ENCODE assay signal across 10 cellular contexts in the genomic region with DNA sequence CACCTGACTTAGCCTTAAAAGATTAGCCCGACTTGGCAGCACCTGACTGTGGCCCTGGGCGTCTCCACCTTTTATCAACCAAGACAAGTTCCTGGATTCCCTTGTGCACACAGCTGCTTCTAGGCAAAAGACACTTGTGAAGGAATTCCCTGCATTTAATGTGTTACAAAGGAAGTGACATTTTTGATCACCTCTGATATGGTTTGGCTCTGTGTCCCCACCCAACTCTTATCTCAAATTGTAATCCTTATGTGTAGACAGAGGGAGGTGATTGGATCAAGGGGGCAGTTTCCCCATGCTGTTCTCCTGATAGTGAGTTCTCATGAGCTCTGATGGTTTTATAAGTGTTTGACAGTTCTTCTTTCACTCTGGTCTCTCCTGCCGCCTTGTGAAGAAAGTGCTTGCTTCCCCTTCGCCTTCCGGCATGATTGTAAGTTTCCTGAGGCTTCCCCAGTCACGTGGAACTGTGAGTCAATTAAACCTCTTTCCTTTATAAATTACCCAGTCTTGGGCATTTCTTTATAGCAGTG. TPM values are rescaled to one million over a fixed set of nuclear protein-coding genes. Genes with fewer than 3 reads are reported as not detected.
DNase-seq lines count a peak whose midpoint lies in the region; ATAC-seq, FAIRE-seq and TF ChIP-seq lines count a peak whose summit lies in the region.
"Had no signal": no experiment of that assay in that cellular context is flagged by ENCODE, and none has a peak within 500 bp of the region (broad histone marks: within the 10 kb centered on the region; RNA-seq: fewer than 3 reads in every experiment).

No MANE protein-coding gene starts in this region.

- no peak overlapping the region for H2AK5ac ChIP-seq in mesenchymal stem cell (ENCODE audit: low read length, severe bottlenecking)

- peak overlapping the region; percentile 78 for H3K27ac Mint-ChIP-seq in stimulated activated naive CD8-positive, alpha-beta T cell treated with anti-CD3 and anti-CD28 coated beads, Interleukin-15, Interleukin-2, amounts not matched to agents 100 ng/mL and 50 ng/mL, for 24 hours

- H3K9ac ChIP-seq in keratinocyte (ENCODE audit: control insufficient read depth, extremely low read depth, insufficient read depth, low read length) (no peak overlapping the region), mesenchymal stem cell (ENCODE audit: low read length) (no peak overlapping the region)

- no peak overlapping the region for H3K18ac ChIP-seq in mesenchymal stem cell (ENCODE audit: low read depth in 1 of 2, low read length in 2 of 2)

- DNase-seq in stimulated activated naive CD8-positive, alpha-beta T cell treated with anti-CD3 and anti-CD28 coated beads, Interleukin-15, Interleukin-2, amounts not matched to agents 100 U/mL and 50 U/mL, for 24 hours: no peak
- DNase-seq in UCSD-AML1 (lab: John Stamatoyannopoulos, UW; ENCODE audit: unreplicated experiment): peak; percentile 48
- no peak for DNase-seq in keratinocyte (ENCODE audit: low read depth, low spot score)
- no peak for DNase-seq in GM03348 (ENCODE audit: low spot score)
- no peak for DNase-seq in NCI-H2196 treated with DMSO at 0.1 percent for 48 hours (lab: John Stamatoyannopoulos, UW; ENCODE audit: unreplicated experiment)
- DNase-seq in mesenchymal stem cell: no peak
- DNase-seq: NCI-H1417 had no signal

- peaks cover 2% of the 10 kb centered on the region for H3K79me2 ChIP-seq in keratinocyte (ENCODE audit: control insufficient read depth, insufficient read depth, low read length)

- H3K4me3 ChIP-seq in keratinocyte (ENCODE audit: control insufficient read depth in 2 of 3, extremely low read depth in 1 of 3, insufficient read depth in 2 of 3, low read depth in 1 of 3, low read length in 3 of 3) (no peak overlapping the region), mesenchymal stem cell (ENCODE audit: insufficient read depth in 1 of 2, low read depth in 1 of 2, low read length in 2 of 2) (no peak overlapping the region)
- H3K4me3 ChIP-seq: SJSA1 had no signal

- no peak overlapping the region for H3K4ac ChIP-seq in mesenchymal stem cell (ENCODE audit: low read depth in 1 of 2, low read length in 2 of 2)

- H3K9me3 Mint-ChIP-seq in stimulated activated naive CD8-positive, alpha-beta T cell treated with anti-CD3 and anti-CD28 coated beads, Interleukin-15, Interleukin-2, amounts not matched to agents 100 ng/mL and 50 ng/mL, for 24 hours: peaks cover 11% of the 10 kb centered on the region

- WGBS in mesenchymal stem cell: 92% methylated on average over 5 of the region's 6 CpGs

- H3K79me1 ChIP-seq in mesenchymal stem cell (replicated peaks; ENCODE audit: low read length, poor library complexity, severe bottlenecking): no peaks in the 10 kb centered on the region

- H2BK5ac ChIP-seq in mesenchymal stem cell (ENCODE audit: low read depth, low read length, poor library complexity, severe bottlenecking): no peak overlapping the region

- no peak overlapping the region for H2BK120ac ChIP-seq in mesenchymal stem cell (ENCODE audit: low read depth, low read length)

- H3K4me1 Mint-ChIP-seq in stimulated activated naive CD8-positive, alpha-beta T cell treated with anti-CD3 and anti-CD28 coated beads, Interleukin-15, Interleukin-2, amounts not matched to agents 100 ng/mL and 50 ng/mL, for 24 hours (ENCODE audit: low read depth): peaks cover 68% of the 10 kb centered on the region

- peaks cover 16% of the 10 kb centered on the region for H3K36me3 Mint-ChIP-seq in stimulated activated naive CD8-positive, alpha-beta T cell treated with anti-CD3 and anti-CD28 coated beads, Interleukin-15, Interleukin-2, amounts not matched to agents 100 ng/mL and 50 ng/mL, for 24 hours (ENCODE audit: low read depth)

- no peak overlapping the region for H4K91ac ChIP-seq in mesenchymal stem cell (ENCODE audit: low read length)

- H4K8ac ChIP-seq in mesenchymal stem cell (ENCODE audit: low read length): no peak overlapping the region

- H3K36me3 ChIP-seq in keratinocyte (ENCODE audit: control insufficient read depth in 2 of 2, extremely low read depth in 1 of 2, insufficient read depth in 2 of 2, low read length in 2 of 2): no peaks in the 10 kb centered on the region
- peaks cover 0 to 3% of the 10 kb centered on the region in 2 experiments for H3K36me3 ChIP-seq in mesenchymal stem cell (ENCODE audit: control insufficient read depth in 1 of 2, insufficient read depth in 2 of 2, low read depth in 1 of 2, low read length in 2 of 2)

- peak overlapping the region; percentile 51 for H2AFZ ChIP-seq in keratinocyte (ENCODE audit: control insufficient read depth, low read length)
- no peak overlapping the region for H2AFZ ChIP-seq in mesenchymal stem cell (ENCODE audit: low read depth, low read length)

- no peak overlapping the region for H2BK12ac ChIP-seq in mesenchymal stem cell (ENCODE audit: low read length in 2 of 2)

- H3K27me3 ChIP-seq in keratinocyte (ENCODE audit: control insufficient read depth, extremely low read depth, insufficient read depth, low read length): no peaks in the 10 kb centered on the region
- H3K27me3 ChIP-seq in mesenchymal stem cell (ENCODE audit: control insufficient read depth in 1 of 2, insufficient read depth in 1 of 2, low read length in 2 of 2): no peaks in the 10 kb centered on the region
- H3K27me3 ChIP-seq: SJSA1 had no signal

- no peak overlapping the region for H3K23ac ChIP-seq in mesenchymal stem cell (ENCODE audit: low read length in 2 of 2)

- FAIRE-seq in keratinocyte (lab: Jason Lieb, UNC): no peak

- no peak for ATAC-seq in stimulated activated naive CD8-positive, alpha-beta T cell treated with anti-CD3 and anti-CD28 coated beads, Interleukin-15, Interleukin-2, amounts not matched to agents 100 U/mL and 50 U/mL, for 24 hours
- no peak for ATAC-seq in HG02938 (IDR thresholded peaks at IDR 0.05; ENCODE audit: unreplicated experiment)

- H3K4me3 Mint-ChIP-seq in stimulated activated naive CD8-positive, alpha-beta T cell treated with anti-CD3 and anti-CD28 coated beads, Interleukin-15, Interleukin-2, amounts not matched to agents 100 ng/mL and 50 ng/mL, for 24 hours: peak overlapping the region; percentile 22

- H3K9me1 ChIP-seq in keratinocyte (ENCODE audit: control insufficient read depth, extremely low read depth, insufficient read depth, low read length): no peaks in the 10 kb centered on the region

- H3K14ac ChIP-seq in mesenchymal stem cell (ENCODE audit: low read length in 2 of 2): no peak overlapping the region

- H3K4me2 ChIP-seq in keratinocyte (ENCODE audit: control insufficient read depth, extremely low read depth, insufficient read depth, low read depth, low read length): no peak overlapping the region
- H3K4me2 ChIP-seq in mesenchymal stem cell (ENCODE audit: low read length, poor library complexity, severe bottlenecking): no peak overlapping the region

- no peaks in the 10 kb centered on the region for H4K20me1 ChIP-seq in keratinocyte (ENCODE audit: control insufficient read depth, extremely low read depth, insufficient read depth, low read length)

- no peaks in the 10 kb centered on the region for H3K27me3 Mint-ChIP-seq in stimulated activated naive CD8-positive, alpha-beta T cell treated with anti-CD3 and anti-CD28 coated beads, Interleukin-15, Interleukin-2, amounts not matched to agents 100 ng/mL and 50 ng/mL, for 24 hours

- dilution Hi-C loops in keratinocyte (cut with MboI; ENCODE audit: extremely low pct_ligation_motif_present, low sequenced_read_pairs): no loop called here

- H3K9me3 ChIP-seq in keratinocyte (ENCODE audit: control insufficient read depth, low read depth, low read length): peaks cover 2% of the 10 kb centered on the region
- peaks cover 4% of the 10 kb centered on the region for H3K9me3 ChIP-seq in mesenchymal stem cell (ENCODE audit: control insufficient read depth, low read length)
- H3K9me3 ChIP-seq: SJSA1 had no signal

- H2BK15ac ChIP-seq in mesenchymal stem cell (ENCODE audit: low read depth, poor library complexity, severe bottlenecking): no peak overlapping the region

- no peak overlapping the region for H3K27ac ChIP-seq in keratinocyte (ENCODE audit: control insufficient read depth, insufficient read depth, low read length)
- no peak overlapping the region for H3K27ac ChIP-seq in mesenchymal stem cell (ENCODE audit: low read length, poor library complexity, severe bottlenecking)
- H3K27ac ChIP-seq: SJSA1 had no signal

- peaks cover 35% of the 10 kb centered on the region for H3K4me1 ChIP-seq in keratinocyte (ENCODE audit: control insufficient read depth, extremely low read depth, insufficient read depth, low read length)
- H3K4me1 ChIP-seq in mesenchymal stem cell (ENCODE audit: control insufficient read depth, insufficient read depth, low read depth, low read length): peaks cover 4% of the 10 kb centered on the region

- no peak for TF ChIP-seq CTCF in keratinocyte (optimal IDR thresholded peaks at IDR 0.05 in 1 of 3, IDR thresholded peaks at IDR 0.05 in 1 of 3, conservative IDR thresholded peaks at IDR 0.05 in 1 of 3; ENCODE audit: extremely low read depth in 1 of 3, insufficient read depth in 2 of 3, low read length in 3 of 3)

RNA-seq across cellular contexts. Expression of a gene that starts 2.6 kb away (rescaled TPM):
- 13.8 to 18.5 TPM (median 15.3 TPM) in 3 replicates for polyA plus RNA-seq in keratinocyte
- 9.6 TPM for polyA plus RNA-seq in keratinocyte (2011; ENCODE audit: low read depth)
- polyA plus RNA-seq in keratinocyte (2011; cell fraction: cytosol; rRNA removed): 9.2 and 14.1 TPM in 2 replicates
- 25.6 and 27.1 TPM in 2 replicates for polyA plus RNA-seq in keratinocyte (2011; cell fraction: nucleus; rRNA removed)
- 9.3 and 22.9 TPM in 2 replicates for polyA plus RNA-seq in keratinocyte (2012; ENCODE audit: low replicate concordance)
- polyA minus RNA-seq in keratinocyte: 27.2 to 48.4 TPM (median 37.2 TPM) in 3 replicates
- 14.4 TPM for polyA minus RNA-seq in keratinocyte (2011; cell fraction: cytosol; rRNA and poly(A)+ RNA removed)
- 37.5 and 69.2 TPM in 2 replicates for polyA minus RNA-seq in keratinocyte (2011; cell fraction: nucleus; rRNA and poly(A)+ RNA removed)
- polyA plus RNA-seq in mesenchymal stem cell (2013, experiment 1 of 2): 12.8 TPM
- polyA plus RNA-seq in mesenchymal stem cell (2013, experiment 2 of 2): 12.4 TPM
